ENCODE assay signal across 8 cellular contexts in genomic region chr17:35578195-35578928, GRCh38. TPM values are rescaled to one million over a fixed set of nuclear protein-coding genes. Genes with fewer than 3 reads are reported as not detected.
DNase-seq lines count a peak whose midpoint lies in the region; ATAC-seq, FAIRE-seq and TF ChIP-seq lines count a peak whose summit lies in the region.

Gene PEX12 (minus strand): TSS chr17:35578571. CDS start chr17:35578021, 550 bp downstream.

- no peak for TF ChIP-seq EP300 in A549 (IDR thresholded peaks at IDR 0.05)

- H3K4me1 Mint-ChIP-seq in activated B cell treated with CpG ODN at 0.5 μM for 24 hours, result peaks cover 26% of the 10 kb centered on the region
- H3K4me1 Mint-ChIP-seq in central memory CD8-positive, alpha-beta T cell, result peaks cover 18% of the 10 kb centered on the region

- peaks cover 16% of the 10 kb centered on the region; the same call in 2 of the 3 replicates for H3K4me1 ChIP-seq in A549

- POLR2A ChIA-PET in A549 (lab: Yijun Ruan, JAX) (interaction anchor here (0.6 to 2.6 kb wide), 14 partner anchors 8 to 231 kb away, joined by 3 to 43 read pairs (median 4); partner anchors contain the start of genes AP2B1 and TAF15), activated B cell treated with CpG ODN at 0.5 μM for 24 hours (lab: Charles Lee) (interaction anchor here (0.6 to 4.5 kb wide), 23 partner anchors 8 to 970 kb away, joined by 3 to 96 read pairs (median 5); partner anchors contain the start of genes AP2B1, CCT6B, LIG3 and SLFN13)

- TF ChIP-seq CTCF in A549 (IDR thresholded peaks at IDR 0.05), result no peak
- no peak for TF ChIP-seq CTCF in activated B cell treated with CpG ODN at 0.5 μM for 24 hours (IDR thresholded peaks at IDR 0.05)

- peak within 1 kb of the TSS; percentile 98 for H3K27ac Mint-ChIP-seq in activated B cell treated with CpG ODN at 0.5 μM for 24 hours
- peak within 1 kb of the TSS; percentile 100 for H3K27ac Mint-ChIP-seq in central memory CD8-positive, alpha-beta T cell (ENCODE audit: low read depth)

- CTCF ChIA-PET in A549 (lab: Yijun Ruan, JAX), result interaction anchor here (0.8 to 2.8 kb wide), 6 partner anchors 10 to 169 kb away, joined by 3 to 11 read pairs (median 5); no protein-coding TSS in a partner anchor
- CTCF ChIA-PET in activated B cell treated with CpG ODN at 0.5 μM for 24 hours (lab: Charles Lee), result interaction anchor here (0.8 to 2.0 kb wide), 7 partner anchors 9 to 266 kb away, joined by 3 to 7 read pairs (median 3); partner anchors contain the start of genes AP2B1 and TAF15

- peaks cover 32% of the 10 kb centered on the region for H3K36me3 Mint-ChIP-seq in activated B cell treated with CpG ODN at 0.5 μM for 24 hours (ENCODE audit: low read depth)
- peaks cover 23% of the 10 kb centered on the region for H3K36me3 Mint-ChIP-seq in central memory CD8-positive, alpha-beta T cell (ENCODE audit: insufficient read depth)

- H3K4me2 ChIP-seq in A549, result peak within 1 kb of the TSS; percentile 80

- intact Hi-C loops in activated B cell treated with CpG ODN at 0.5 μM for 24 hours (cut with micrococcal nuclease), result loop anchor here (1.0 to 5.0 kb wide), 5 partner anchors 9 to 436 kb away; partner anchors contain the start of genes AP2B1, NLE1 and SLFN5

- WGBS in A549 (ENCODE audit: missing lambda C conversion rate), result 1% methylated on average over 44 of the region's 45 CpGs

- ATAC-seq in A549 (peak; percentile 98 to 99), GM18907 (IDR thresholded peaks at IDR 0.05; ENCODE audit: unreplicated experiment) (peak; percentile 81), HG03175 (IDR thresholded peaks at IDR 0.05; ENCODE audit: unreplicated experiment) (peak; percentile 86), activated B cell treated with CpG ODN at 0.5 μM for 24 hours (ENCODE audit: low read depth) (peak; percentile 95)
- ATAC-seq in central memory CD8-positive, alpha-beta T cell (replicated peaks; ENCODE audit: extremely low read depth, poor library complexity, severe bottlenecking), result peak; percentile 98

- no peaks in the 10 kb centered on the region for H3K27me3 Mint-ChIP-seq in activated B cell treated with CpG ODN at 0.5 μM for 24 hours
- H3K27me3 Mint-ChIP-seq in central memory CD8-positive, alpha-beta T cell, result no peaks in the 10 kb centered on the region

- peak within 1 kb of the TSS; percentile 96 for H3K4me3 Mint-ChIP-seq in activated B cell treated with CpG ODN at 0.5 μM for 24 hours
- H3K4me3 Mint-ChIP-seq in central memory CD8-positive, alpha-beta T cell, result peak within 1 kb of the TSS; percentile 100

- H3K9me3 Mint-ChIP-seq in activated B cell treated with CpG ODN at 0.5 μM for 24 hours, result no peaks in the 10 kb centered on the region
- no peaks in the 10 kb centered on the region for H3K9me3 Mint-ChIP-seq in central memory CD8-positive, alpha-beta T cell

- peak; percentile 97 for FAIRE-seq in A549 (lab: Jason Lieb, UNC)
- FAIRE-seq in islet of Langerhans (lab: Jason Lieb, UNC), result peak; percentile 9

- H3K4me3 ChIP-seq in A549, result peak within 1 kb of the TSS; percentile 67

- DNase-seq in A549 (ENCODE audit: low read depth in 1 of 2, low spot score in 1 of 2), result peak; percentile 89 to 93
- DNase-seq in NCI-H226, result peak; percentile 90
- peak; percentile 71 for DNase-seq in activated B cell treated with CpG ODN at 0.5 μM for 24 hours
- peak; percentile 69 to 83 for DNase-seq in central memory CD8-positive, alpha-beta T cell (ENCODE audit: low spot score in 2 of 2)
- peak; percentile 76 to 81 for DNase-seq in stimulated activated CD4-positive, alpha-beta T cell treated with anti-CD3 and anti-CD28 coated beads, Interleukin-12 subunit alpha, Interleukin-12 subunit beta, amount 100 ng/mL, for 24 hours (ENCODE audit: low read depth in 2 of 2)

- H3K27ac ChIP-seq in A549, result peak within 1 kb of the TSS; percentile 83 to 90

- TF ChIP-seq POLR2A in A549 (IDR thresholded peaks at IDR 0.05; ENCODE audit: low read length), result peak; percentile 78

- H3K9me3 ChIP-seq in A549, result no peaks in the 10 kb centered on the region

- no peak for TF ChIP-seq RAD21 in A549 (conservative IDR thresholded peaks at IDR 0.05 in 1 of 2, IDR thresholded peaks at IDR 0.05 in 1 of 2)

TF ChIP-seq in A549, 52 proteins besides CTCF, POLR2A, EP300 and RAD21 (continues in another document):
- TF ChIP-seq CEBPB (IDR thresholded peaks at IDR 0.05) (0 out of 4 replicates have a peak, but pooled peaks of 1 of the 2 experiments have one; percentile 10), ZNF302 (CRISPR knock-in tag; IDR thresholded peaks at IDR 0.05) (no peak), RNF2 (IDR thresholded peaks at IDR 0.05; ENCODE audit: borderline replicate concordance, low read depth) (no peak), RARB (CRISPR knock-in tag; IDR thresholded peaks at IDR 0.05) (no peak), HMGXB4 (CRISPR knock-in tag; IDR thresholded peaks at IDR 0.05; ENCODE audit: borderline replicate concordance) (no peak), PHF8 (IDR thresholded peaks at IDR 0.05; ENCODE audit: borderline replicate concordance, low read depth) (peak; percentile 64; the same call in 1 of the 2 replicates), MYC (IDR thresholded peaks at IDR 0.05; ENCODE audit: borderline replicate concordance, low read length) (no peak; the same call in 1 of the 2 replicates), GATA3 (IDR thresholded peaks at IDR 0.05; ENCODE audit: borderline replicate concordance) (no peak), HEYL (CRISPR knock-in tag; IDR thresholded peaks at IDR 0.05) (no peak), ZFP36 (IDR thresholded peaks at IDR 0.05; ENCODE audit: borderline replicate concordance, partially characterized antibody) (no peak), TP53 (CRISPR knock-in tag; IDR thresholded peaks at IDR 0.05) (no peak), ATOH8 (CRISPR knock-in tag; IDR thresholded peaks at IDR 0.05; ENCODE audit: low read depth) (no peak), HOXB13 (CRISPR knock-in tag; IDR thresholded peaks at IDR 0.05; ENCODE audit: low read depth) (0 out of 2 replicates have a peak, but pooled peaks have one; percentile 60), JUN (IDR thresholded peaks at IDR 0.05) (peak; percentile 90 to 99; a peak in 4 of 5 replicates), KDM1A (IDR thresholded peaks at IDR 0.05; ENCODE audit: low read depth) (no peak), KDM5A (IDR thresholded peaks at IDR 0.05) (peak; percentile 58; the same call in 1 of the 2 replicates), EHMT2 (IDR thresholded peaks at IDR 0.05; ENCODE audit: low read depth) (no peak), SMC3 (IDR thresholded peaks at IDR 0.05) (peak; percentile 20; the same call in 1 of the 3 replicates)
- TF ChIP-seq, protein P1, sequence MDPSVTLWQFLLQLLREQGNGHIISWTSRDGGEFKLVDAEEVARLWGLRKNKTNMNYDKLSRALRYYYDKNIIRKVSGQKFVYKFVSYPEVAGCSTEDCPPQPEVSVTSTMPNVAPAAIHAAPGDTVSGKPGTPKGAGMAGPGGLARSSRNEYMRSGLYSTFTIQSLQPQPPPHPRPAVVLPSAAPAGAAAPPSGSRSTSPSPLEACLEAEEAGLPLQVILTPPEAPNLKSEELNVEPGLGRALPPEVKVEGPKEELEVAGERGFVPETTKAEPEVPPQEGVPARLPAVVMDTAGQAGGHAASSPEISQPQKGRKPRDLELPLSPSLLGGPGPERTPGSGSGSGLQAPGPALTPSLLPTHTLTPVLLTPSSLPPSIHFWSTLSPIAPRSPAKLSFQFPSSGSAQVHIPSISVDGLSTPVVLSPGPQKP (IDR thresholded peaks at IDR 0.05; ENCODE audit: low read depth, low read length), result no peak
- TF ChIP-seq, protein P2, sequence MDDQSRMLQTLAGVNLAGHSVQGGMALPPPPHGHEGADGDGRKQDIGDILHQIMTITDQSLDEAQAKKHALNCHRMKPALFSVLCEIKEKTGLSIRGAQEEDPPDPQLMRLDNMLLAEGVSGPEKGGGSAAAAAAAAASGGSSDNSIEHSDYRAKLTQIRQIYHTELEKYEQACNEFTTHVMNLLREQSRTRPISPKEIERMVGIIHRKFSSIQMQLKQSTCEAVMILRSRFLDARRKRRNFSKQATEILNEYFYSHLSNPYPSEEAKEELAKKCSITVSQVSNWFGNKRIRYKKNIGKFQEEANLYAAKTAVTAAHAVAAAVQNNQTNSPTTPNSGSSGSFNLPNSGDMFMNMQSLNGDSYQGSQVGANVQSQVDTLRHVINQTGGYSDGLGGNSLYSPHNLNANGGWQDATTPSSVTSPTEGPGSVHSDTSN (IDR thresholded peaks at IDR 0.05), result peak; percentile 44; the same call in 1 of the 2 replicates
- TF ChIP-seq, protein P3, sequence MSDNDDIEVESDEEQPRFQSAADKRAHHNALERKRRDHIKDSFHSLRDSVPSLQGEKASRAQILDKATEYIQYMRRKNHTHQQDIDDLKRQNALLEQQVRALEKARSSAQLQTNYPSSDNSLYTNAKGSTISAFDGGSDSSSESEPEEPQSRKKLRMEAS (IDR thresholded peaks at IDR 0.05), result peak; percentile 93

RNA-seq across cellular contexts. Expression of gene PEX12, which starts in this region (rescaled TPM):
- polyA plus RNA-seq in A549 (2011; rRNA removed) (11.2 and 15.0 TPM in 2 replicates), A549 (2017; fragmentation: RNase III; extraction: RNeasy Plus Mini Kit Qiagen cat#74134 plus additional on column Dnase treatment) (4.3 to 4.7 TPM (median 4.6 TPM) in 3 replicates)
- 2.6 and 2.9 TPM in 2 replicates for polyA plus RNA-seq in A549 (2012; cell fraction: cytosol; rRNA removed)
- polyA plus RNA-seq in A549 (2012; cell fraction: nucleus; rRNA removed), result 2.6 and 2.7 TPM in 2 replicates
- 10.3 and 10.9 TPM in 2 replicates for polyA minus RNA-seq in A549 (2011; rRNA and poly(A)+ RNA removed)
- 4.1 and 4.8 TPM in 2 replicates for total RNA-seq in activated B cell treated with CpG ODN at 0.5 μM for 24 hours

Comparison
In these comparisons a context has a peak if more than half of its experiments do, and no peak if none do; other contexts are left out.
1. Peak in every context shown above with its lines: DNase-seq, ATAC-seq, H3K4me3 ChIP-seq and H3K27ac ChIP-seq.